In genomic region chrX:16466640-16467432, GRCh38 we compare ENCODE assay signal across 16 cellular contexts.
DNase-seq lines count a peak whose midpoint lies in the region; ATAC-seq and TF ChIP-seq lines count a peak whose summit lies in the region.
"Had no signal": no experiment of that assay in that cellular context is flagged by ENCODE, and none has a peak within 500 bp of the region (broad histone marks: within the 10 kb centered on the region; RNA-seq: fewer than 3 reads in every experiment).

No MANE protein-coding gene starts in this region.

- TF ChIP-seq CTCF in PC-9 (conservative IDR thresholded peaks at IDR 0.05) (no peak), mammary epithelial cell (conservative IDR thresholded peaks at IDR 0.05 in 1 of 2, IDR thresholded peaks at IDR 0.05 in 1 of 2; ENCODE audit: extremely low read depth in 1 of 2, insufficient read depth in 1 of 2, low read depth in 1 of 2, low read length in 2 of 2) (no peak)

- H3K9me3 ChIP-seq in PC-9 (ENCODE audit: insufficient read depth, low read depth) = no peaks in the 10 kb centered on the region
- no peaks in the 10 kb centered on the region for H3K9me3 ChIP-seq in mammary epithelial cell (replicated peaks; ENCODE audit: insufficient read depth, low read length)
- H3K9me3 ChIP-seq: thyroid gland had no signal

- 56% methylated on average over 7 of the region's 7 CpGs for WGBS in mammary epithelial cell (ENCODE audit: low coverage, missing lambda C conversion rate)

- no peaks in the 10 kb centered on the region for H3K27me3 ChIP-seq in PC-9 (ENCODE audit: insufficient read depth, low read depth)
- no peaks in the 10 kb centered on the region for H3K27me3 ChIP-seq in mammary epithelial cell (ENCODE audit: insufficient read depth, low read length)
- H3K27me3 ChIP-seq: thyroid gland had no signal

- H3K9me2 ChIP-seq in PC-9 (ENCODE audit: insufficient read depth) = no peaks in the 10 kb centered on the region

- peak overlapping the region; percentile 87 for H3K27ac ChIP-seq in PC-9
- peak overlapping the region; percentile 28 for H3K27ac ChIP-seq in mammary epithelial cell (ENCODE audit: insufficient read depth, low read depth, low read length)
- H3K27ac ChIP-seq: parathyroid adenoma, thyroid gland had no signal

- intact Hi-C loops in PC-9 (cut with micrococcal nuclease; ENCODE audit: unreplicated experiment) = no loop called here
- intact Hi-C loops in mammary epithelial cell (cut with micrococcal nuclease) = no loop called here

- H3K4me1 ChIP-seq in PC-9 (replicated peaks; ENCODE audit: insufficient read depth) = peaks cover 20% of the 10 kb centered on the region
- peaks cover 15% of the 10 kb centered on the region for H3K4me1 ChIP-seq in mammary epithelial cell (ENCODE audit: insufficient read depth, low read length)
- H3K4me1 ChIP-seq: parathyroid adenoma, thyroid gland had no signal

- peaks cover 4% of the 10 kb centered on the region; the same call in 1 of the 2 replicates for H3F3A ChIP-seq in PC-9 (ENCODE audit: insufficient read depth, low read depth)

- H4K20me1 ChIP-seq in PC-9 (ENCODE audit: insufficient read depth) (no peaks in the 10 kb centered on the region), mammary epithelial cell (ENCODE audit: insufficient read depth, low read length) (no peaks in the 10 kb centered on the region)

- dilution Hi-C loops in mammary epithelial cell (cut with HindIII; ENCODE audit: low sequenced_read_pairs) = no loop called here

- H3K4me3 ChIP-seq in PC-9 = no peak overlapping the region
- H3K4me3 ChIP-seq in mammary epithelial cell (replicated peaks in 1 of 3; ENCODE audit: insufficient read depth in 1 of 3, low read depth in 2 of 3, low read length in 3 of 3) = no peak overlapping the region
- H3K4me3 ChIP-seq: K562, thyroid gland had no signal

- H3K36me3 ChIP-seq in PC-9 (ENCODE audit: low read depth) = no peaks in the 10 kb centered on the region
- no peaks in the 10 kb centered on the region for H3K36me3 ChIP-seq in mammary epithelial cell (ENCODE audit: insufficient read depth, low read length)
- H3K36me3 ChIP-seq: thyroid gland had no signal

- BruUV-seq in PC-9 (replicated peaks; lab: Mats Ljungman, UMichigan) = no TSS peak
- no TSS peak for BruUV-seq in mammary epithelial cell (replicated peaks; lab: Mats Ljungman, UMichigan)

- H3K79me2 ChIP-seq in PC-9 (ENCODE audit: low read depth) (no peaks in the 10 kb centered on the region), mammary epithelial cell (ENCODE audit: insufficient read depth, low read length) (no peaks in the 10 kb centered on the region)
- H3K79me2 ChIP-seq: parathyroid adenoma had no signal

- H3K4me2 ChIP-seq in PC-9 = peak overlapping the region; percentile 67
- H3K4me2 ChIP-seq in mammary epithelial cell (ENCODE audit: insufficient read depth, low read depth, low read length) = peak overlapping the region; percentile 28

- ATAC-seq in HG03354 (IDR thresholded peaks at IDR 0.05; ENCODE audit: poor library complexity, severe bottlenecking, unreplicated experiment) = no peak
- ATAC-seq: K562, Right ventricle myocardium inferior had no signal

- H2AFZ ChIP-seq in PC-9 (0 out of 2 replicates have a peak overlapping the region, but pooled peaks have one; percentile 58), mammary epithelial cell (ENCODE audit: low read depth, low read length) (peak overlapping the region; percentile 31)
- H2AFZ ChIP-seq: parathyroid adenoma had no signal

- no peak overlapping the region for H3K9ac ChIP-seq in mammary epithelial cell (ENCODE audit: insufficient read depth, low read length)
- H3K9ac ChIP-seq: parathyroid adenoma had no signal

- CTCF ChIA-PET in PC-9 (lab: Charles Lee) = no interaction called here
- CTCF ChIA-PET in mammary epithelial cell (lab: Charles Lee; ENCODE audit: low non-redundant PET) = interaction anchor here (1.0 kb wide), 1 partner anchor 22 kb away, joined by 4 read pairs; no protein-coding TSS in a partner anchor

- peak; percentile 86 for DNase-seq in ELR (ENCODE audit: low read depth)
- peak; percentile 18 to 82 for DNase-seq in PC-9
- peak; percentile 84 for DNase-seq in mammary epithelial cell
- peak; percentile 30 for DNase-seq in myocyte (ENCODE audit: low read depth)
- no peak for DNase-seq in stimulated activated CD4-positive, alpha-beta T cell treated with anti-CD3 and anti-CD28 coated beads, Interleukin-15, amount 100 ng/mL, for 24 hours
- no peak for DNase-seq in iPS-NIHi7 (ENCODE audit: extremely low spot score)
- DNase-seq in MV-4-11 (lab: John Stamatoyannopoulos, UW) = no peak
- DNase-seq: activated effector memory CD4-positive, alpha-beta T cell treated with anti-CD3 and anti-CD28 coated beads, Interleukin-2, amount 50 U/mL, for 16 hours; naive B cell; NCI-H1417; small intestine; thyroid gland had no signal

- POLR2A ChIA-PET in PC-9 (lab: Charles Lee; ENCODE audit: unreplicated experiment) = no interaction called here

- in situ Hi-C loops in mammary epithelial cell (cut with MboI; ENCODE audit: low sequenced_read_pairs in 2 of 2) = no loop called here

Comparison
In these comparisons a context has a peak if more than half of its experiments do, and no peak if none do; other contexts are left out.
1. DNase-seq: peak in ELR (single experiment), PC-9 (2 of 2), mammary epithelial cell (single experiment) and myocyte (single experiment); none in stimulated activated CD4-positive, alpha-beta T cell treated with anti-CD3 and anti-CD28 coated beads, Interleukin-15, amount 100 ng/mL, for 24 hours (single experiment), iPS-NIHi7 (single experiment) and MV-4-11 (single experiment).